28 cellular contexts compared by ENCODE assay signal in genomic region chr20:24579475-24579874, GRCh38.
"Had no signal": no experiment of that assay in that cellular context is flagged by ENCODE, and none has a peak within 500 bp of the region (broad histone marks: within the 10 kb centered on the region; RNA-seq: fewer than 3 reads in every experiment).

No MANE protein-coding gene starts in this region.

- H3K4me1 ChIP-seq: left ventricle myocardium inferior, neural progenitor cell, right atrium auricular region, stomach, testis, thyroid gland, transverse colon, upper lobe of left lung had no signal

- H3K27me3 Mint-ChIP-seq: progenitor cell of endocrine pancreas had no signal

- H3K9me3 Mint-ChIP-seq: immature natural killer cell, mesothelial cell of epicardium, natural killer cell, nephron progenitor cell, neural progenitor cell had no signal

- H3K36me3 Mint-ChIP-seq: immature natural killer cell; mesothelial cell of epicardium; naive B cell; natural killer cell; neural progenitor cell; stimulated activated naive B cell treated with anti-CD40 and anti-IgM and Interleukin-4, amounts not matched to agents 10 μg/mL and 1 μg/mL and 100 μg/mL, for 72 hours had no signal

- H3K9me3 ChIP-seq: left ventricle myocardium inferior, neutrophil, ovary, right atrium auricular region, stomach, testis, thyroid gland, transverse colon, upper lobe of left lung had no signal

- H3K4me3 ChIP-seq: left ventricle myocardium inferior, lung, neural progenitor cell, ovary, right atrium auricular region, skin epidermis, stomach, testis, thyroid gland, transverse colon, upper lobe of left lung had no signal

- H3K36me3 ChIP-seq: left ventricle myocardium inferior, neural progenitor cell, neutrophil, ovary, right atrium auricular region, stomach, thyroid gland, transverse colon, upper lobe of left lung had no signal

- H3K27ac ChIP-seq: left ventricle myocardium inferior, neural progenitor cell, neutrophil, ovary, right atrium auricular region, skin epidermis, stomach, testis, thyroid gland, transverse colon, upper lobe of left lung had no signal

- DNase-seq: hypothalamus; immature natural killer cell; left ventricle myocardium inferior; mesendoderm; naive B cell; natural killer cell; nephron progenitor cell; occipital lobe; ovary; stimulated activated CD4-positive, alpha-beta T cell treated with anti-CD3 and anti-CD28 coated beads, Interleukin-12 subunit alpha, Interleukin-12 subunit beta, amount 100 ng/mL, for 4 hours; stimulated activated CD4-positive, alpha-beta T cell treated with anti-CD3 and anti-CD28 coated beads, Interleukin-15, amount 100 ng/mL, for 24 hours; stimulated activated CD4-positive, alpha-beta T cell treated with anti-CD3 and anti-CD28 coated beads, Interleukin-2, amount 100 ng/mL, for 24 hours; stimulated activated CD4-positive, alpha-beta T cell treated with anti-CD3 and anti-CD28 coated beads, Interleukin-4, amount 100 ng/mL, for 1 hour; stimulated activated naive B cell treated with anti-CD40 and anti-IgM and Interleukin-4, amounts not matched to agents 10 μg/mL and 1 μg/mL and 100 μg/mL, for 72 hours; stimulated activated naive CD8-positive, alpha-beta T cell treated with anti-CD3 and anti-CD28 coated beads, Interleukin-15, Interleukin-2, amounts not matched to agents 100 U/mL and 50 U/mL, for 24 hours; stomach; testis; thyroid gland; transverse colon; upper lobe of left lung had no signal

- H3K27ac Mint-ChIP-seq: immature natural killer cell; mesothelial cell of epicardium; naive B cell; natural killer cell; nephron progenitor cell; neural progenitor cell; progenitor cell of endocrine pancreas; stimulated activated naive B cell treated with anti-CD40 and anti-IgM and Interleukin-4, amounts not matched to agents 10 μg/mL and 1 μg/mL and 100 μg/mL, for 72 hours had no signal

- H3K4me1 Mint-ChIP-seq: immature natural killer cell, mesothelial cell of epicardium, natural killer cell had no signal

- H3K27me3 ChIP-seq: neural progenitor cell, neutrophil, ovary, right atrium auricular region, stomach, testis, thyroid gland, transverse colon, upper lobe of left lung had no signal

- ATAC-seq: natural killer cell; sciatic nerve; stimulated activated naive CD8-positive, alpha-beta T cell treated with anti-CD3 and anti-CD28 coated beads, Interleukin-15, Interleukin-2, amounts not matched to agents 100 U/mL and 50 U/mL, for 24 hours had no signal

- H3K4me3 Mint-ChIP-seq: immature natural killer cell; mesothelial cell of epicardium; naive B cell; natural killer cell; nephron progenitor cell; neural progenitor cell; stimulated activated naive B cell treated with anti-CD40 and anti-IgM and Interleukin-4, amounts not matched to agents 10 μg/mL and 1 μg/mL and 100 μg/mL, for 72 hours had no signal
